20 cellular contexts compared by ENCODE assay signal in the genomic region with DNA sequence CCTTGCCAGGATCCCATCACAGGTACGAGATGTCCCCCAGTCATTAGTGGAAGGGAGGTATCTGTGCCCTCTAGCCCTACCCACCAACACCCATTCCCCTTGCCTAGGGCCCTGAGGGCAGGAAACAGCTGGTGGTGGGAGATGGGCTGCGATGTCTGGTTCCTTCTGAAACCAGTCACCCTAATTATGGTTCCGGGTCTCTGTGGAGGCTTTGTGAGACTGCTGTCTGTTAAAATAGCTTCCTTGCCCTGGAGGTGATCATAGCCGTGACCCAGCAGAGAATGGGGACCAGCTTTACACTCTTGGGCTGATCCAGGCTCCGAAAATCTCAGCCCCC. TPM values are rescaled to one million over a fixed set of nuclear protein-coding genes. Genes with fewer than 3 reads are reported as not detected.
A peak's percentile ranks its signal among the peaks of the same experiment; 100 is the strongest.
DNase-seq lines count a peak whose midpoint lies in the region; ATAC-seq and TF ChIP-seq lines count a peak whose summit lies in the region.
"Had no signal": no experiment of that assay in that cellular context is flagged by ENCODE, and none has a peak within 500 bp of the region (broad histone marks: within the 10 kb centered on the region; RNA-seq: fewer than 3 reads in every experiment).

No MANE protein-coding gene starts in this region.

- H3K27me3 Mint-ChIP-seq in activated CD4-positive, alpha-beta T cell treated with anti-CD3 and anti-CD28 coated beads, Interleukin-2, amount 10 ng/mL, durations not matched to agents 7 days and 5 days = no peaks in the 10 kb centered on the region
- no peaks in the 10 kb centered on the region for H3K27me3 Mint-ChIP-seq in T-helper 17 cell
- H3K27me3 Mint-ChIP-seq: activated naive CD8-positive, alpha-beta T cell treated with anti-CD3 and anti-CD28 coated beads, Interleukin-2, amount 50 U/mL, for 24 hours; IgD-negative memory B cell; naive thymus-derived CD8-positive, alpha-beta T cell had no signal

- H3K36me3 ChIP-seq in left lung (peaks cover 0 to 33% of the 10 kb centered on the region in 2 donors), suprapubic skin (peaks cover 20% of the 10 kb centered on the region), SJCRH30 (no peaks in the 10 kb centered on the region)

- WGBS in suprapubic skin = 100% methylated on average over 3 of the region's 5 CpGs

- TF ChIP-seq EP300 in suprapubic skin (IDR thresholded peaks at IDR 0.05) = no peak

- H3K9me3 Mint-ChIP-seq in activated CD4-positive, alpha-beta T cell treated with anti-CD3 and anti-CD28 coated beads, Interleukin-2, amount 10 ng/mL, durations not matched to agents 7 days and 5 days = no peaks in the 10 kb centered on the region
- H3K9me3 Mint-ChIP-seq: activated naive CD8-positive, alpha-beta T cell treated with anti-CD3 and anti-CD28 coated beads, Interleukin-2, amount 50 U/mL, for 24 hours; H9; IgD-negative memory B cell; naive thymus-derived CD8-positive, alpha-beta T cell had no signal

- H3K9me3 ChIP-seq in T-helper 17 cell (ENCODE audit: control insufficient read depth, low read length, poor library complexity, severe bottlenecking) (no peaks in the 10 kb centered on the region), left lung (no peaks in the 10 kb centered on the region), suprapubic skin (no peaks in the 10 kb centered on the region), SJCRH30 (replicated peaks) (no peaks in the 10 kb centered on the region)

- TF ChIP-seq POLR2A in suprapubic skin (IDR thresholded peaks at IDR 0.05) = no peak

- peak overlapping the region; percentile 76 for H3K27ac Mint-ChIP-seq in activated CD4-positive, alpha-beta T cell treated with anti-CD3 and anti-CD28 coated beads, Interleukin-2, amount 10 ng/mL, durations not matched to agents 7 days and 5 days
- peak overlapping the region; percentile 90 for H3K27ac Mint-ChIP-seq in T-helper 17 cell
- H3K27ac Mint-ChIP-seq: activated naive CD8-positive, alpha-beta T cell treated with anti-CD3 and anti-CD28 coated beads, Interleukin-2, amount 50 U/mL, for 24 hours had no signal

- H3K27me3 ChIP-seq in left lung (no peaks in the 10 kb centered on the region), suprapubic skin (no peaks in the 10 kb centered on the region), SJCRH30 (no peaks in the 10 kb centered on the region)

- H3K4me1 ChIP-seq in left lung (peaks cover 0 to 18% of the 10 kb centered on the region in 2 donors), suprapubic skin (peaks cover 24% of the 10 kb centered on the region), SJCRH30 (no peaks in the 10 kb centered on the region; the same call in 1 of the 2 replicates)

- H3K4me3 ChIP-seq in left lung (no peak overlapping the region), suprapubic skin (no peak overlapping the region), SJCRH30 (no peak overlapping the region)

- intact Hi-C loops in left lung (cut with DNase I) = no loop called here

- peaks cover 33% of the 10 kb centered on the region for H3K36me3 Mint-ChIP-seq in activated CD4-positive, alpha-beta T cell treated with anti-CD3 and anti-CD28 coated beads, Interleukin-2, amount 10 ng/mL, durations not matched to agents 7 days and 5 days (ENCODE audit: low read depth)
- H3K36me3 Mint-ChIP-seq in T-helper 17 cell (ENCODE audit: low read depth) = no peaks in the 10 kb centered on the region

- CTCF ChIA-PET in activated CD4-positive, alpha-beta T cell treated with anti-CD3 and anti-CD28 coated beads, Interleukin-2, amount 10 ng/mL, durations not matched to agents 7 days and 5 days (lab: Charles Lee) = interaction anchor here (2.1 kb wide), 1 partner anchor 11 kb away, joined by 9 read pairs; no protein-coding TSS in a partner anchor

- no peak for DNase-seq in activated CD4-positive, alpha-beta T cell treated with anti-CD3 and anti-CD28 coated beads, Interleukin-2, amount 10 ng/mL, durations not matched to agents 7 days and 5 days
- no peak for DNase-seq in activated CD4-positive, alpha-beta T cell treated with anti-CD3 and anti-CD28 coated beads for 48 hours
- DNase-seq in T-helper 17 cell = no peak
- DNase-seq in left lung = no peak
- no peak for DNase-seq in suprapubic skin (ENCODE audit: low spot score in 2 of 2)
- DNase-seq in GDM1 (lab: John Stamatoyannopoulos, UW) = no peak
- no peak for DNase-seq in SJCRH30
- no peak for DNase-seq in nucleus accumbens (lab: John Stamatoyannopoulos, UW)
- DNase-seq: activated naive CD8-positive, alpha-beta T cell treated with anti-CD3 and anti-CD28 coated beads, Interleukin-2, amount 50 U/mL, for 24 hours; GF-D8; H9; hippocampal formation; naive thymus-derived CD8-positive, alpha-beta T cell; NCI-H1694; NCI-H510A; retina; stimulated activated CD4-positive, alpha-beta T cell treated with anti-CD3 and anti-CD28 coated beads, Interleukin-4, amount 100 ng/mL, for 1 hour; WERI-Rb-1 had no signal

- no peak for TF ChIP-seq CTCF in left lung (IDR thresholded peaks at IDR 0.05)
- TF ChIP-seq CTCF in suprapubic skin (IDR thresholded peaks at IDR 0.05) = no peak

- H3K4me3 Mint-ChIP-seq in activated CD4-positive, alpha-beta T cell treated with anti-CD3 and anti-CD28 coated beads, Interleukin-2, amount 10 ng/mL, durations not matched to agents 7 days and 5 days = no peak overlapping the region
- H3K4me3 Mint-ChIP-seq in T-helper 17 cell = peak overlapping the region; percentile 67
- H3K4me3 Mint-ChIP-seq: activated naive CD8-positive, alpha-beta T cell treated with anti-CD3 and anti-CD28 coated beads, Interleukin-2, amount 50 U/mL, for 24 hours; H9; naive thymus-derived CD8-positive, alpha-beta T cell had no signal

- peak; percentile 32 for ATAC-seq in T-helper 17 cell
- ATAC-seq in left lung = no peak
- ATAC-seq: activated naive CD8-positive, alpha-beta T cell treated with anti-CD3 and anti-CD28 coated beads, Interleukin-2, amount 50 U/mL, for 24 hours; left lobe of liver; naive thymus-derived CD8-positive, alpha-beta T cell had no signal

- H3K4me1 Mint-ChIP-seq in activated CD4-positive, alpha-beta T cell treated with anti-CD3 and anti-CD28 coated beads, Interleukin-2, amount 10 ng/mL, durations not matched to agents 7 days and 5 days = peaks cover 34% of the 10 kb centered on the region
- peaks cover 20% of the 10 kb centered on the region for H3K4me1 Mint-ChIP-seq in T-helper 17 cell

- POLR2A ChIA-PET in activated CD4-positive, alpha-beta T cell treated with anti-CD3 and anti-CD28 coated beads, Interleukin-2, amount 10 ng/mL, durations not matched to agents 7 days and 5 days (lab: Charles Lee) = no interaction called here

- peak overlapping the region; percentile 35 to 72 for H3K27ac ChIP-seq in left lung
- peak overlapping the region; percentile 52 for H3K27ac ChIP-seq in suprapubic skin
- no peak overlapping the region for H3K27ac ChIP-seq in SJCRH30
- H3K27ac ChIP-seq: WERI-Rb-1 had no signal

RNA-seq across cellular contexts. Expression of a gene that starts 5.5 kb away (rescaled TPM):
- 10 to 100 TPM; 49.2 to 60.4 TPM for total RNA-seq in activated CD4-positive, alpha-beta T cell treated with anti-CD3 and anti-CD28 coated beads, Interleukin-2, amount 10 ng/mL, durations not matched to agents 7 days and 5 days
- total RNA-seq in T-helper 17 cell = 10 to 100 TPM; 34.8 to 38.0 TPM
- total RNA-seq in left lung = 10 to 100 TPM; 29.3 to 54.2 TPM
- 10 to 100 TPM; 21.7 to 47.7 (median 35.9) TPM for total RNA-seq in suprapubic skin
- 11.0 and 12.3 TPM in 2 replicates for total RNA-seq in SJCRH30 (2014; rRNA removed; shearing (Covaris generic))

RNA-seq across cellular contexts. Expression of a gene that starts 6.9 kb away (rescaled TPM):
- total RNA-seq in activated CD4-positive, alpha-beta T cell treated with anti-CD3 and anti-CD28 coated beads, Interleukin-2, amount 10 ng/mL, durations not matched to agents 7 days and 5 days = 100 to 1,000 TPM; 146 to 176 TPM
- total RNA-seq in T-helper 17 cell (100 to 1,000 TPM; 147 to 150 TPM), left lung (10 to 100 TPM; 54.4 to 78.5 TPM), suprapubic skin (100 to 1,000 TPM in 2 of 4 donors, 10 to 100 TPM in 2; 82.0 to 124 (median 104) TPM)
- 68.4 and 83.4 TPM in 2 replicates for total RNA-seq in SJCRH30 (2014; rRNA removed; shearing (Covaris generic))

RNA-seq across cellular contexts. Expression of a gene that starts 15.5 kb away (rescaled TPM):
- 100 to 1,000 TPM; 348 to 355 TPM for total RNA-seq in activated CD4-positive, alpha-beta T cell treated with anti-CD3 and anti-CD28 coated beads, Interleukin-2, amount 10 ng/mL, durations not matched to agents 7 days and 5 days
- 100 to 1,000 TPM; 349 to 455 TPM for total RNA-seq in T-helper 17 cell
- total RNA-seq in left lung = 10 to 100 TPM in 1 of 2 donors, 1 to 10 TPM in 1; 6.8 to 10.1 TPM
- total RNA-seq in suprapubic skin = 1 to 10 TPM; 1.2 to 4.9 (median 4.4) TPM
- 0.61 and 1.0 TPM in 2 replicates for total RNA-seq in SJCRH30 (2014; rRNA removed; shearing (Covaris generic))

RNA-seq across cellular contexts. Expression of a gene that starts 17.2 kb away (rescaled TPM):
- under 1 TPM; 0.15 to 0.25 TPM for total RNA-seq in activated CD4-positive, alpha-beta T cell treated with anti-CD3 and anti-CD28 coated beads, Interleukin-2, amount 10 ng/mL, durations not matched to agents 7 days and 5 days
- total RNA-seq in T-helper 17 cell (not detected), left lung (under 1 TPM; 0.29 to 0.34 TPM), suprapubic skin (1 to 10 TPM in 3 of 4 donors, under 1 TPM in 1; 0.60 to 1.2 (median 1.1) TPM)
- 0.18 TPM in 1 of 2 replicates, not detected in the other for total RNA-seq in SJCRH30 (2014; rRNA removed; shearing (Covaris generic))

RNA-seq across cellular contexts. Expression of a gene that starts 28.9 kb away (rescaled TPM):
- 1,000 to 10,000 TPM; 2,327 to 2,349 TPM for total RNA-seq in activated CD4-positive, alpha-beta T cell treated with anti-CD3 and anti-CD28 coated beads, Interleukin-2, amount 10 ng/mL, durations not matched to agents 7 days and 5 days
- total RNA-seq in T-helper 17 cell (1,000 to 10,000 TPM; 5,253 to 5,291 TPM), left lung (1,000 to 10,000 TPM; 1,924 to 2,053 TPM), suprapubic skin (1,000 to 10,000 TPM; 2,613 to 5,154 (median 4,451) TPM)
- 3,376 and 3,926 TPM in 2 replicates for total RNA-seq in SJCRH30 (2014; rRNA removed; shearing (Covaris generic))

Comparison
In these comparisons a context has a peak if more than half of its experiments do, and no peak if none do; other contexts are left out.
1. RNA of a gene that starts 15.5 kb away (total RNA-seq): 349 to 455 TPM in T-helper 17 cell and 348 to 355 TPM in activated CD4-positive, alpha-beta T cell treated with anti-CD3 and anti-CD28 coated beads, Interleukin-2, amount 10 ng/mL, durations not matched to agents 7 days and 5 days; 6.8 to 10.1 TPM in left lung, 1.2 to 4.9 TPM in suprapubic skin and 0.61 to 1.0 TPM in SJCRH30; every median in the first group is over 10 times any median in the second.